ENCODE assay signal across 1 cellular context in genomic region chr3:13348671-13349396, GRCh38.
TF ChIP-seq lines count a peak whose summit lies in the region.

No MANE protein-coding gene starts in this region.

TF ChIP-seq in GM23338, 12 proteins besides CTCF, POLR2A, EP300 and RAD21 (continued from another document):
- TF ChIP-seq ZNF462 (CRISPR knock-in tag; IDR thresholded peaks at IDR 0.05), result no peak
- no peak for TF ChIP-seq REST (IDR thresholded peaks at IDR 0.05; ENCODE audit: unreplicated experiment)
- no peak for TF ChIP-seq STAT1 (IDR thresholded peaks at IDR 0.05; ENCODE audit: unreplicated experiment)
- TF ChIP-seq CREB1 (CRISPR knock-in tag; IDR thresholded peaks at IDR 0.05; ENCODE audit: low read depth), result no peak
- TF ChIP-seq ZNF331 (CRISPR knock-in tag; IDR thresholded peaks at IDR 0.05; ENCODE audit: low read depth), result no peak
- no peak for TF ChIP-seq NANOG (IDR thresholded peaks at IDR 0.05; ENCODE audit: borderline replicate concordance)
